ENCODE assay signal across 1 cellular context in the genomic region with DNA sequence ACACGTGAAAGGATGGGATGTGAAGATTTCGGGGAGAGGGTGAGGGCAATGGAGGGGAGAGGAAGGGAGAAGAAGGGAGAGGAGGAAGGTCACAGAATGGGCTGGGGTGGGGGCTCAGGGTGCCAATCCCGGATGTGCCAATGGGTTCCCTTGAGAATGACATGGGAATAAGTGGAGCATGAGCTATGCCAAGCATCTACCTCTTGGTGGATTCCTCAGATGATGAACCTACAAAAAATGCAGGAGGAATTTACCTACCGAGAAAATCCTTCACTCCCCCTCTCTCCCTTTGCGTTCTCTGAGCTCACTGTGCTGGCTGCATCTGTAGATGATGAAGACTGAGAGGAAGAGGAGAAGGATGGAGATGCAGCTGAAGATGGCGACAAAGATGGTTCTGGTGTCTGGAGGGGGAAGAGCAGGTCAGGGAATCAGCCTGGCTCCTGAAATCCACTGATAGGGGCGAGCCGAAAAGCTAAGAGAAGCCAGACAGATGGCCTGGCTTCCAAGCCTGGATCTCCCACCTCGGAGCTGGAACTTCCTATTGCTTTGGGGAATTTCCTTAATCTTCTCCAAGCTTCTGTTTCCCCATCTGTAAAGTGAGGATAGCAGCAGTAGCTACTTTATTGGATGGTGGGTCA.
TF ChIP-seq lines count a peak whose summit lies in the region.

No MANE protein-coding gene starts in this region.

TF ChIP-seq in WTC11, 78 proteins besides CTCF, POLR2A, EP300 and RAD21:
- TF ChIP-seq GABPB1 (CRISPR knock-in tag; IDR thresholded peaks at IDR 0.05): no peak
- TF ChIP-seq, protein P1, sequence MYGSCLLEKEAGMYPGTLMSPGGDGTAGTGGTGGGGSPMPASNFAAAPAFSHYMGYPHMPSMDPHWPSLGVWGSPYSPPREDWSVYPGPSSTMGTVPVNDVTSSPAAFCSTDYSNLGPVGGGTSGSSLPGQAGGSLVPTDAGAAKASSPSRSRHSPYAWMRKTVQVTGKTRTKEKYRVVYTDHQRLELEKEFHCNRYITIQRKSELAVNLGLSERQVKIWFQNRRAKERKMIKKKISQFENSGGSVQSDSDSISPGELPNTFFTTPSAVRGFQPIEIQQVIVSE (CRISPR knock-in tag; IDR thresholded peaks at IDR 0.05; ENCODE audit: borderline replicate concordance): no peak
- TF ChIP-seq FOXJ3 (CRISPR knock-in tag; IDR thresholded peaks at IDR 0.05; ENCODE audit: borderline replicate concordance): no peak
- no peak for TF ChIP-seq ATF1 (CRISPR knock-in tag; IDR thresholded peaks at IDR 0.05)
- TF ChIP-seq, protein P2, sequence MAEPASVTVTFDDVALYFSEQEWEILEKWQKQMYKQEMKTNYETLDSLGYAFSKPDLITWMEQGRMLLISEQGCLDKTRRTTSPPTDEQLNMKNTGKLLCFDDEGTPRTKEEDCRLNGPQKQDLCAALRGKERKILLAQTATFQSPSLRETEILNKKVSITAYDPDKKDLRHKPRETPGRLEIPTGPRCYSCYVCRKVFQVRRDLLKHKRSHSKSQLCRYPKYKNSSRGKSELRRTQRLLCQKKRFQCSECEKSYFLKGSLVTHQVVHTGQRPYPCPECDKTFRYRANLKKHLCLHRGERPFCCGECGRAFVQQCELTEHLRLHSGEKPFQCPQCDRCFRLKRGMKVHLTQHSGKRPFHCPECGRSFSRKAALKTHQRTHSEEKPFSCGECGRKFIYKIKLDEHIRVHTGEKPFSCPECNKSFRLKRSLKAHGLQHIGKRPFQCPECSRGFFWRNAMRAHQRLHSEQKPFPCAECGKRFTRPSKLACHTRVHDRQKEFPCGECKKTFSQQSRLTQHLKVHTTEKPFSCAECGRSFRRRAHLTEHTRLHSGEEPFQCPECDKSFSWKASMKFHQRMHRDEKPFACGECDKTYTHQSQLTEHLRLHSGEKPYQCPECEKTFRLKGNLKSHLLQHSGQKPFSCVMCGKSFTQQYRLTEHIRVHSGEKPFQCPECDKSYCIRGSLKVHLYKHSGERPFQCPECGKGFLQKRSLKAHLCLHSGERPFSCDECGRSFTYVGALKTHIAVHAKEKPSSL (CRISPR knock-in tag; conservative IDR thresholded peaks at IDR 0.05): no peak
- TF ChIP-seq, protein P3, sequence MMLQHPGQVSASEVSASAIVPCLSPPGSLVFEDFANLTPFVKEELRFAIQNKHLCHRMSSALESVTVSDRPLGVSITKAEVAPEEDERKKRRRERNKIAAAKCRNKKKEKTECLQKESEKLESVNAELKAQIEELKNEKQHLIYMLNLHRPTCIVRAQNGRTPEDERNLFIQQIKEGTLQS (CRISPR knock-in tag; conservative IDR thresholded peaks at IDR 0.05): no peak
- TF ChIP-seq, protein P4, sequence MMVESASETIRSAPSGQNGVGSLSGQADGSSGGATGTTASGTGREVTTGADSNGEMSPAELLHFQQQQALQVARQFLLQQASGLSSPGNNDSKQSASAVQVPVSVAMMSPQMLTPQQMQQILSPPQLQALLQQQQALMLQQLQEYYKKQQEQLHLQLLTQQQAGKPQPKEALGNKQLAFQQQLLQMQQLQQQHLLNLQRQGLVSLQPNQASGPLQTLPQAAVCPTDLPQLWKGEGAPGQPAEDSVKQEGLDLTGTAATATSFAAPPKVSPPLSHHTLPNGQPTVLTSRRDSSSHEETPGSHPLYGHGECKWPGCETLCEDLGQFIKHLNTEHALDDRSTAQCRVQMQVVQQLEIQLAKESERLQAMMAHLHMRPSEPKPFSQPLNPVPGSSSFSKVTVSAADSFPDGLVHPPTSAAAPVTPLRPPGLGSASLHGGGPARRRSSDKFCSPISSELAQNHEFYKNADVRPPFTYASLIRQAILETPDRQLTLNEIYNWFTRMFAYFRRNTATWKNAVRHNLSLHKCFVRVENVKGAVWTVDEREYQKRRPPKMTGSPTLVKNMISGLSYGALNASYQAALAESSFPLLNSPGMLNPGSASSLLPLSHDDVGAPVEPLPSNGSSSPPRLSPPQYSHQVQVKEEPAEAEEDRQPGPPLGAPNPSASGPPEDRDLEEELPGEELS (CRISPR knock-in tag; IDR thresholded peaks at IDR 0.05): no peak
